25 cellular contexts compared by ENCODE assay signal in genomic region chr7:75715864-75716263, GRCh38. TPM values are rescaled to one million over a fixed set of nuclear protein-coding genes. Genes with fewer than 3 reads are reported as not detected.
DNase-seq lines count a peak whose midpoint lies in the region; ATAC-seq and TF ChIP-seq lines count a peak whose summit lies in the region.
"Had no signal": no experiment of that assay in that cellular context is flagged by ENCODE, and none has a peak within 500 bp of the region (broad histone marks: within the 10 kb centered on the region; RNA-seq: fewer than 3 reads in every experiment).

No MANE protein-coding gene starts in this region.

- H3K36me3 ChIP-seq in BLaER1, result peaks cover 14% of the 10 kb centered on the region; the same call in 1 of the 2 replicates
- peaks cover 22% of the 10 kb centered on the region for H3K36me3 ChIP-seq in OCI-LY7 (ENCODE audit: insufficient read depth, low read length)
- no peaks in the 10 kb centered on the region for H3K36me3 ChIP-seq in thoracic aorta
- H3K36me3 ChIP-seq: BE2C, Peyer's patch had no signal

- no peak overlapping the region for H3K27ac Mint-ChIP-seq in endothelial cell (ENCODE audit: unreplicated experiment)
- H3K27ac Mint-ChIP-seq: CD4-positive, CD25-positive, alpha-beta regulatory T cell had no signal

- H3K9me3 ChIP-seq in BLaER1 (no peaks in the 10 kb centered on the region), OCI-LY7 (ENCODE audit: low read length) (peaks cover 3% of the 10 kb centered on the region), thoracic aorta (no peaks in the 10 kb centered on the region)
- H3K9me3 ChIP-seq: BE2C, Peyer's patch had no signal

- no peaks in the 10 kb centered on the region for H3K27me3 ChIP-seq in BLaER1
- H3K27me3 ChIP-seq in thoracic aorta (replicated peaks; ENCODE audit: insufficient read depth), result no peaks in the 10 kb centered on the region
- H3K27me3 ChIP-seq: BE2C, Peyer's patch had no signal

- H3K27ac ChIP-seq in BLaER1 (no peak overlapping the region), OCI-LY7 (ENCODE audit: low read depth, low read length, poor library complexity, severe bottlenecking) (peak overlapping the region; percentile 6), thoracic aorta (peak overlapping the region; percentile 90 to 92)
- H3K27ac ChIP-seq: Peyer's patch had no signal

- peaks cover 8% of the 10 kb centered on the region for H3K27me3 Mint-ChIP-seq in endothelial cell (ENCODE audit: unreplicated experiment)
- H3K27me3 Mint-ChIP-seq: CD4-positive, CD25-positive, alpha-beta regulatory T cell had no signal

- no TSS peak for BruUV-seq in OCI-LY7 (replicated peaks; lab: Mats Ljungman, UMichigan)

- H3K4me2 ChIP-seq in BLaER1, result peak overlapping the region; percentile 30; the same call in 1 of the 2 replicates
- no peak overlapping the region for H3K4me2 ChIP-seq in OCI-LY7 (ENCODE audit: low read length)

- no peak for DNase-seq in OCI-LY7 (ENCODE audit: low spot score)
- peak; percentile 74 for DNase-seq in fibroblast of peridontal ligament (ENCODE audit: extremely low read depth)
- DNase-seq in thoracic aorta (ENCODE audit: low spot score), result no peak
- no peak for DNase-seq in GM20000 (ENCODE audit: low spot score)
- no peak for DNase-seq in OCI-M1 (lab: John Stamatoyannopoulos, UW)
- no peak for DNase-seq in endothelial cell (ENCODE audit: low spot score)
- DNase-seq: 8988T; ACHN; BE2C; CD4-positive, CD25-positive, alpha-beta regulatory T cell; COR-L47; Karpas-422; NCI-H1092 treated with DMSO at 0.1 percent for 48 hours; NCI-H1436; NCI-H187; NCI-H2081 treated with DMSO at 0.1 percent for 48 hours; NCI-H2171; NCI-H226; NCI-H510A; NCI-H69; Peyer's patch; SHP77 treated with DMSO at 0.1 percent for 48 hours had no signal

- peaks cover 6% of the 10 kb centered on the region for H3K36me3 Mint-ChIP-seq in endothelial cell (ENCODE audit: low read depth, unreplicated experiment)

- TF ChIP-seq CTCF in OCI-LY7 (conservative IDR thresholded peaks at IDR 0.05; ENCODE audit: low read length) (no peak), thoracic aorta (IDR thresholded peaks at IDR 0.05) (no peak), GM20000 (IDR thresholded peaks at IDR 0.05; ENCODE audit: extremely low read depth, missing control alignments) (no peak), endothelial cell (IDR thresholded peaks at IDR 0.05; ENCODE audit: unreplicated experiment) (no peak)

- H3K4me3 Mint-ChIP-seq in endothelial cell (ENCODE audit: unreplicated experiment), result no peak overlapping the region
- H3K4me3 Mint-ChIP-seq: CD4-positive, CD25-positive, alpha-beta regulatory T cell had no signal

- H3K9me2 ChIP-seq in OCI-LY7 (ENCODE audit: insufficient read depth, low read length), result no peaks in the 10 kb centered on the region

- H2AFZ ChIP-seq in OCI-LY7 (ENCODE audit: low read length), result no peak overlapping the region

- H3K4me3 ChIP-seq in BLaER1, result no peak overlapping the region
- no peak overlapping the region for H3K4me3 ChIP-seq in OCI-LY7 (ENCODE audit: low read depth, low read length, poor library complexity, severe bottlenecking)
- H3K4me3 ChIP-seq in thoracic aorta, result no peak overlapping the region
- H3K4me3 ChIP-seq: GM12878, Peyer's patch had no signal

- no peaks in the 10 kb centered on the region for H3K9me3 Mint-ChIP-seq in endothelial cell (ENCODE audit: unreplicated experiment)

- peaks cover 17% of the 10 kb centered on the region; the same call in 1 of the 2 replicates for H3K79me2 ChIP-seq in OCI-LY7 (ENCODE audit: insufficient read depth, low read depth, low read length)

- H4K20me1 ChIP-seq in BLaER1 (no peaks in the 10 kb centered on the region), OCI-LY7 (ENCODE audit: insufficient read depth, low read length) (no peaks in the 10 kb centered on the region)

- ATAC-seq in thoracic aorta (ENCODE audit: insufficient number of reproducible peaks, low FRiP score, low read depth), result peak; percentile 21
- ATAC-seq: GM12878 had no signal

- peaks cover 3% of the 10 kb centered on the region for H3K4me1 Mint-ChIP-seq in endothelial cell (ENCODE audit: unreplicated experiment)

- H3K4me1 ChIP-seq in BLaER1 (peaks cover 55% of the 10 kb centered on the region), OCI-LY7 (ENCODE audit: insufficient read depth, low read length, poor library complexity, severe bottlenecking) (peaks cover 37% of the 10 kb centered on the region), thoracic aorta (ENCODE audit: control insufficient read depth in 1 of 2, low read depth in 2 of 2) (peaks cover 27 to 68% of the 10 kb centered on the region in 2 donors)
- H3K4me1 ChIP-seq: BE2C had no signal

- CTCF ChIA-PET in OCI-LY7 (lab: Charles Lee; ENCODE audit: unreplicated experiment), result no interaction called here

- no peak overlapping the region for H3K9ac ChIP-seq in BLaER1

- POLR2A ChIA-PET in OCI-LY7 (lab: Charles Lee), result interaction anchor here (0.6 to 0.7 kb wide), 3 partner anchors 26 to 81 kb away, joined by 3 to 4 read pairs (median 3); no protein-coding TSS in a partner anchor

- intact Hi-C loops in OCI-LY7 (cut with micrococcal nuclease; ENCODE audit: unreplicated experiment), result no loop called here

RNA-seq across cellular contexts. Expression of gene HIP1, which starts 22.9 kb away (rescaled TPM):
- 15.0 and 15.8 TPM in 2 replicates for total RNA-seq in OCI-LY7 (2014; rRNA removed; shearing (Covaris generic))
- total RNA-seq in OCI-LY7 (2022) (27.8 and 30.5 TPM in 2 replicates), thoracic aorta (10 to 100 TPM; 42.9 to 48.2 TPM), endothelial cell (ENCODE audit: unreplicated experiment) (49.3 TPM)

RNA-seq across cellular contexts. Expression of gene CCL26, which starts 56.1 kb away (rescaled TPM):
- total RNA-seq in OCI-LY7 (2014; rRNA removed; shearing (Covaris generic)), result not detected in 2 replicates
- not detected in 2 replicates for total RNA-seq in OCI-LY7 (2022)
- total RNA-seq in thoracic aorta, result not detected
- total RNA-seq in endothelial cell (ENCODE audit: unreplicated experiment), result 0.59 TPM
- total RNA-seq: CD4-positive, CD25-positive, alpha-beta regulatory T cell; GM12878; HT-29; Peyer's patch had no signal
